In genomic region chrX:53224860-53225797, GRCh38 we compare ENCODE assay signal across 9 cellular contexts. TPM values are rescaled to one million over a fixed set of nuclear protein-coding genes. Genes with fewer than 3 reads are reported as not detected.
DNase-seq lines count a peak whose midpoint lies in the region; ATAC-seq and FAIRE-seq lines count a peak whose summit lies in the region.
"Had no signal": no experiment of that assay in that cellular context is flagged by ENCODE, and none has a peak within 500 bp of the region (broad histone marks: within the 10 kb centered on the region; RNA-seq: fewer than 3 reads in every experiment).

TSS of gene KDM5C (minus strand) at chrX:53225207. CDS start at chrX:53224889, 318 bp downstream.

- POLR2A ChIA-PET in activated CD4-positive, alpha-beta T cell treated with anti-CD3 and anti-CD28 coated beads, Interleukin-2, amount 10 ng/mL, durations not matched to agents 7 days and 5 days (lab: Charles Lee): interaction anchor here (0.6 kb wide), 1 partner anchor 322 kb away, joined by 3 read pairs; no protein-coding TSS in a partner anchor

- H3K4me1 Mint-ChIP-seq in activated CD4-positive, alpha-beta T cell treated with anti-CD3 and anti-CD28 coated beads, Interleukin-2, amount 10 ng/mL, durations not matched to agents 7 days and 5 days: peaks cover 44% of the 10 kb centered on the region

- no peaks in the 10 kb centered on the region for H3K27me3 Mint-ChIP-seq in activated CD4-positive, alpha-beta T cell treated with anti-CD3 and anti-CD28 coated beads, Interleukin-2, amount 10 ng/mL, durations not matched to agents 7 days and 5 days

- H3K36me3 Mint-ChIP-seq in activated CD4-positive, alpha-beta T cell treated with anti-CD3 and anti-CD28 coated beads, Interleukin-2, amount 10 ng/mL, durations not matched to agents 7 days and 5 days (ENCODE audit: low read depth): peaks cover 16% of the 10 kb centered on the region

- ATAC-seq in HG03460 (IDR thresholded peaks at IDR 0.05; ENCODE audit: unreplicated experiment) (peak; percentile 85), left lobe of liver (peak; percentile 93)

- CTCF ChIA-PET in activated CD4-positive, alpha-beta T cell treated with anti-CD3 and anti-CD28 coated beads, Interleukin-2, amount 10 ng/mL, durations not matched to agents 7 days and 5 days (lab: Charles Lee): interaction anchor here (0.7 to 0.9 kb wide), 2 partner anchors 8 to 10 kb away, joined by 3 read pairs; no protein-coding TSS in a partner anchor

- H3K4me3 Mint-ChIP-seq in activated CD4-positive, alpha-beta T cell treated with anti-CD3 and anti-CD28 coated beads, Interleukin-2, amount 10 ng/mL, durations not matched to agents 7 days and 5 days: peak within 1 kb of the TSS; percentile 90

- FAIRE-seq in GM19239 (lab: Jason Lieb, UNC): no peak
- FAIRE-seq: islet of Langerhans had no signal

- H3K27ac Mint-ChIP-seq in activated CD4-positive, alpha-beta T cell treated with anti-CD3 and anti-CD28 coated beads, Interleukin-2, amount 10 ng/mL, durations not matched to agents 7 days and 5 days: peak within 1 kb of the TSS; percentile 98

- DNase-seq in Ammon's horn (ENCODE audit: low spot score) (peak; percentile 88), GM19239 (ENCODE audit: insufficient read length, low spot score) (peak; percentile 73), NCI-H69 (lab: John Stamatoyannopoulos, UW) (peak; percentile 94), dedifferentiated amniotic fluid mesenchymal stem cell (ENCODE audit: extremely low spot score) (peak; percentile 96), left lobe of liver (ENCODE audit: low spot score) (peak; percentile 88)
- DNase-seq in activated CD4-positive, alpha-beta T cell treated with anti-CD3 and anti-CD28 coated beads, Interleukin-2, amount 10 ng/mL, durations not matched to agents 7 days and 5 days: peak; percentile 89
- DNase-seq in stimulated activated CD4-positive, alpha-beta T cell treated with anti-CD3 and anti-CD28 coated beads, Interleukin-2, amount 100 ng/mL, for 4 hours (ENCODE audit: low read depth): peak; percentile 82

- no peaks in the 10 kb centered on the region for H3K9me3 Mint-ChIP-seq in activated CD4-positive, alpha-beta T cell treated with anti-CD3 and anti-CD28 coated beads, Interleukin-2, amount 10 ng/mL, durations not matched to agents 7 days and 5 days

RNA-seq across cellular contexts. Expression of gene KDM5C, which starts in this region (rescaled TPM):
- total RNA-seq in activated CD4-positive, alpha-beta T cell treated with anti-CD3 and anti-CD28 coated beads, Interleukin-2, amount 10 ng/mL, durations not matched to agents 7 days and 5 days: 10 to 100 TPM; 77.2 to 81.2 TPM
- total RNA-seq in left lobe of liver: 34.1 TPM

Comparison
In these comparisons a context has a peak if more than half of its experiments do, and no peak if none do; other contexts are left out.
1. Peak in every context shown above with its lines: DNase-seq and ATAC-seq.